In the genomic region with DNA sequence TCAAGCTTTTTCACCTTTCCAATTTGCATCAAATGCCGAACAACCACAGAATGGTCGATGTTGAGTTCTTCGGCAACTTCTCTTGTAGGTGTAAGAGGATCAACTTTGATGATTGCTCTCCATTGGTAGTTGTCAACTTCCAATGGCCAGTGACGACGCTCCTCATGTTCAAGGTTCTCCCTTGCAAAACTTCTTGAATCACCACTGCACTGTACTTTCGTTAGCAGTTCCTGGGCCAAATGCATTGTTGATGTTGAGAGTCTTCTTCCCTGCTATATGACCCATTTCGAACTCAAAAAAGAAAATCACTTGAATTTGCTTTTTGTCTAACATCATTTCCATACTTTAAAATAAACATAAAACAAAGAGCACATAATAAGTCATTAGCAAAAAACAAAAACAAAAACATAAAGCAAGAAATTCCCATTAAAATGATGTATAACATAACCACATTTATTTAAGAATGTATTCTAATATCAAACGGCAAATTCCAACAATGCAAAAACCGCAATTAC, we compare ENCODE assay signal across 7 cellular contexts.
"Had no signal": no experiment of that assay in that cellular context is flagged by ENCODE, and none has a peak within 500 bp of the region (broad histone marks: within the 10 kb centered on the region; RNA-seq: fewer than 3 reads in every experiment).

No MANE protein-coding gene starts in this region.

- ATAC-seq: HepG2 had no signal

- H3K4me2 ChIP-seq: KMS-11 had no signal

- H3K9ac ChIP-seq: KMS-11 had no signal

- H3K27ac ChIP-seq: HL-60, KMS-11 had no signal

- FAIRE-seq: HepG2, HTR-8/SVneo had no signal

- DNase-seq: IMR-90, KBM-7, KG1 had no signal
